Comparison of ENCODE assay signal across 26 cellular contexts in the genomic region with DNA sequence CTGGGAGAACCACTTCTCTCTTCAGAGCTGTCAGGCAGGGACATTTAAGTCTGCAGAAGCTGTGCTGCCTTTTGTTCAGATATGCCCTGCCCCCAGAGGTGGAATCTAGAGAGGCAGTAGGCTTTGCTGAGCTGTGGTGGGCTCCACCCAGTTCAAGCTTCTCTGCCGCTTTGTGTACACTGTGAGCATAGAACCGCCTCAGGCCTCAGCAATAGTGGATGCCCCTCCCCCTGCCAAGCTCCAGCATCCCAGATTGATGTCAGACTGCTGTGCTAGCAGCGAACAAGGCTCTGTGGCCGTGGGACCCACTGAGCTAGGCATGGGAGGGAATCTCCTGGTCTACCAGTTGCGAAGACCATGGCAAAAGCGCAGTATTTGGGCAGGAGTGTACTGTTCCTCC.
"Had no signal": no experiment of that assay in that cellular context is flagged by ENCODE, and none has a peak within 500 bp of the region (broad histone marks: within the 10 kb centered on the region; RNA-seq: fewer than 3 reads in every experiment).

No MANE protein-coding gene starts in this region.

- H3K36me3 ChIP-seq: Peyer's patch had no signal

- H3K4me1 ChIP-seq: Peyer's patch had no signal

- H3K4me3 ChIP-seq: Peyer's patch had no signal

- H3K9me3 ChIP-seq: Peyer's patch had no signal

- H3K27ac ChIP-seq: Peyer's patch, RWPE1, VCaP had no signal

- H3K27me3 ChIP-seq: Peyer's patch had no signal

- FAIRE-seq: astrocyte had no signal

- DNase-seq: activated CD4-positive, alpha-beta memory T cell treated with anti-CD3 and anti-CD28 coated beads, Interleukin-2, amount 10 ng/mL, durations not matched to agents 7 days and 5 days; activated CD4-positive, alpha-beta T cell treated with anti-CD3 and anti-CD28 coated beads for 36 hours; activated CD4-positive, alpha-beta T cell treated with anti-CD3 and anti-CD28 coated beads, Interleukin-2, amount 50 U/mL, for 1 hour; activated gamma-delta T cell; activated naive CD4-positive, alpha-beta T cell treated with anti-CD3 and anti-CD28 coated beads for 36 hours; activated T-cell treated with anti-CD3 and anti-CD28 coated beads for 4 hours; activated T-cell treated with anti-CD3 and anti-CD28 coated beads, Interleukin-2, amount 50 U/mL, for 48 hours; amygdala; KG1; NCI-H1048; NCI-H1417; NCI-H1930; NCI-H2107; NCI-H2171 treated with DMSO at 0.1 percent for 48 hours; NCI-H345; NCI-H510A treated with DMSO at 0.1 percent for 48 hours; NCI-H69; NK-92 treated with Interleukin-12 subunit alpha and Interleukin-12 subunit beta, amount 100 ng/mL, for 24 hours; Peyer's patch; Right ventricle myocardium superior; T-helper 17 cell; T1000 had no signal

- ATAC-seq: activated CD4-positive, alpha-beta T cell treated with anti-CD3 and anti-CD28 coated beads for 36 hours; activated T-helper 17 cell treated with anti-CD3 and anti-CD28 coated beads, Interleukin-2, amount 50 U/mL, for 72 hours; T-helper 17 cell had no signal
